In the genomic region with DNA sequence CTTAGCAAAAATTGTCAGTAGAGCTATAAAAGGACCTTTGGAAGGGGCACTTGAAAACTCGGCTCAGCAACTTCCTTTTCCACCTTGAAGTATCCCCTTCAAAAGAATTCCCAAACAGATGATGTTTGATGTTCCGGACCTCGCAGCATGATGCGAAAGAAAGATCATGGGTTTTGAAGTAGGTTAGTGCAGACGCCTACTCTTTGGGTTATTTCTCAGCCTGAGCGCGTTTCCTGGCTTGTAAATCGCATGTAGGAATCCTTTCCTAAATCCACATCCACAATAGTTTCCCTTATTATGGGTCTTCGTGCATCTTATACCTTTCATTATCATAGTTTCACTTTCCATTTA, we compare ENCODE assay signal across 8 cellular contexts. TPM values are rescaled to one million over a fixed set of nuclear protein-coding genes. Genes with fewer than 3 reads are reported as not detected.
DNase-seq lines count a peak whose midpoint lies in the region; ATAC-seq and TF ChIP-seq lines count a peak whose summit lies in the region.

No MANE protein-coding gene starts in this region.

- H3K27ac ChIP-seq in SK-N-MC (no peak overlapping the region), esophagus muscularis mucosa (replicated peaks in 1 of 4) (peak overlapping the region; percentile 82 to 94 (median 88)), psoas muscle (peak overlapping the region; percentile 87)

- intact Hi-C loops in esophagus muscularis mucosa (cut with DNase I) (no loop called here), psoas muscle (cut with DNase I) (no loop called here)

- peak overlapping the region; percentile 81 for H3K4me3 ChIP-seq in GM06990 (replicated peaks; ENCODE audit: low read depth, low read length)
- H3K4me3 ChIP-seq in SK-N-MC = peak overlapping the region; percentile 79
- peak overlapping the region; percentile 73 to 92 (median 80) for H3K4me3 ChIP-seq in esophagus muscularis mucosa
- H3K4me3 ChIP-seq in psoas muscle = peak overlapping the region; percentile 96

- H3K27me3 ChIP-seq in GM06990 (replicated peaks; ENCODE audit: control insufficient read depth, insufficient read depth, low read length) (no peaks in the 10 kb centered on the region), esophagus muscularis mucosa (no peaks in the 10 kb centered on the region), psoas muscle (ENCODE audit: insufficient read depth in 3 of 3, low read length in 2 of 3) (no peaks in the 10 kb centered on the region)

- DNase-seq in GM06990 (ENCODE audit: extremely low read depth, insufficient read length) = no peak
- no peak for DNase-seq in SK-N-MC (ENCODE audit: low read depth, low spot score)
- no peak for DNase-seq in esophagus muscularis mucosa (ENCODE audit: extremely low spot score)
- no peak for DNase-seq in psoas muscle
- no peak for DNase-seq in NCI-H1417 treated with DMSO at 0.1 percent for 48 hours (lab: John Stamatoyannopoulos, UW)
- DNase-seq in superior temporal gyrus (ENCODE audit: extremely low spot score) = no peak
- DNase-seq in NCI-H526 (lab: John Stamatoyannopoulos, UW) = no peak

- H3K9ac ChIP-seq in SK-N-MC (ENCODE audit: insufficient read length) = peak overlapping the region; percentile 88

- H3K4me1 ChIP-seq in esophagus muscularis mucosa (peaks cover 13 to 29% (median 21%) of the 10 kb centered on the region in 4 donors), psoas muscle (peaks cover 21% of the 10 kb centered on the region)

- TF ChIP-seq POLR2A in esophagus muscularis mucosa (IDR thresholded peaks at IDR 0.05; ENCODE audit: low read depth) = no peak

- WGBS in esophagus muscularis mucosa = 44% methylated on average over 9 of the region's 9 CpGs
- 25 to 36% (median 33%) methylated on average over 9 of the region's 9 CpGs for WGBS in psoas muscle, 3 donors

- ATAC-seq in psoas muscle = peak in 1 of 4 donors; percentile 22
- ATAC-seq in HG03139 (IDR thresholded peaks at IDR 0.05; ENCODE audit: unreplicated experiment) = no peak

- TF ChIP-seq CTCF in GM06990 (IDR thresholded peaks at IDR 0.05; ENCODE audit: insufficient read depth, low read length, poor library complexity, severe bottlenecking) (no peak), esophagus muscularis mucosa (IDR thresholded peaks at IDR 0.05) (no peak), psoas muscle (IDR thresholded peaks at IDR 0.05) (no peak)

- H3K36me3 ChIP-seq in GM06990 (ENCODE audit: control insufficient read depth, insufficient read depth, low read length) (no peaks in the 10 kb centered on the region; the same call in 1 of the 2 replicates), SK-N-MC (ENCODE audit: insufficient read depth, low read length) (no peaks in the 10 kb centered on the region; the same call in 1 of the 2 replicates), esophagus muscularis mucosa (no peaks in the 10 kb centered on the region), psoas muscle (ENCODE audit: insufficient read depth in 1 of 2, low read depth in 1 of 2) (no peaks in the 10 kb centered on the region)

- TF ChIP-seq EP300 in esophagus muscularis mucosa (IDR thresholded peaks at IDR 0.05) = no peak

- no peaks in the 10 kb centered on the region for H3K9me3 ChIP-seq in SK-N-MC (ENCODE audit: low read depth, low read length)
- no peaks in the 10 kb centered on the region for H3K9me3 ChIP-seq in esophagus muscularis mucosa
- no peaks in the 10 kb centered on the region for H3K9me3 ChIP-seq in psoas muscle

RNA-seq across cellular contexts. Expression of gene NEDD1, which starts 0.6 kb away (rescaled TPM):
- total RNA-seq in esophagus muscularis mucosa (10 to 100 TPM; 16.2 to 27.0 (median 17.4) TPM), psoas muscle (10 to 100 TPM; 12.9 to 20.4 (median 14.9) TPM)
- 10 to 100 TPM in 1 of 3 donors, 1 to 10 TPM in 2; 7.4 to 27.4 (median 8.3) TPM for polyA plus RNA-seq in psoas muscle
